Comparison of ENCODE assay signal across 2 cellular contexts in genomic region chr15:50261979-50262378, GRCh38.
TF ChIP-seq lines count a peak whose summit lies in the region.

No MANE protein-coding gene starts in this region.

TF ChIP-seq in HepG2, 621 proteins besides CTCF, POLR2A, EP300 and RAD21:
- no peak for TF ChIP-seq ZNF784 (CRISPR knock-in tag; IDR thresholded peaks at IDR 0.05; ENCODE audit: borderline replicate concordance)
- TF ChIP-seq ZBTB39 (CRISPR knock-in tag; IDR thresholded peaks at IDR 0.05): no peak
- no peak for TF ChIP-seq GPN1 (CRISPR knock-in tag; IDR thresholded peaks at IDR 0.05; ENCODE audit: borderline replicate concordance)
- TF ChIP-seq ATF7-NPFF (CRISPR knock-in tag; IDR thresholded peaks at IDR 0.05; ENCODE audit: low read depth): no peak
- no peak for TF ChIP-seq YEATS4 (CRISPR knock-in tag; IDR thresholded peaks at IDR 0.05; ENCODE audit: borderline replicate concordance)
- no peak for TF ChIP-seq TEAD2 (CRISPR knock-in tag; IDR thresholded peaks at IDR 0.05)
- TF ChIP-seq, protein P1, sequence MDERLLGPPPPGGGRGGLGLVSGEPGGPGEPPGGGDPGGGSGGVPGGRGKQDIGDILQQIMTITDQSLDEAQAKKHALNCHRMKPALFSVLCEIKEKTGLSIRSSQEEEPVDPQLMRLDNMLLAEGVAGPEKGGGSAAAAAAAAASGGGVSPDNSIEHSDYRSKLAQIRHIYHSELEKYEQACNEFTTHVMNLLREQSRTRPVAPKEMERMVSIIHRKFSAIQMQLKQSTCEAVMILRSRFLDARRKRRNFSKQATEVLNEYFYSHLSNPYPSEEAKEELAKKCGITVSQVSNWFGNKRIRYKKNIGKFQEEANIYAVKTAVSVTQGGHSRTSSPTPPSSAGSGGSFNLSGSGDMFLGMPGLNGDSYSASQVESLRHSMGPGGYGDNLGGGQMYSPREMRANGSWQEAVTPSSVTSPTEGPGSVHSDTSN (CRISPR knock-in tag; IDR thresholded peaks at IDR 0.05): no peak
- TF ChIP-seq ZNF766 (CRISPR knock-in tag; IDR thresholded peaks at IDR 0.05; ENCODE audit: borderline replicate concordance): no peak
- no peak for TF ChIP-seq NCOA1 (CRISPR knock-in tag; IDR thresholded peaks at IDR 0.05)
- no peak for TF ChIP-seq ATF3 (CRISPR knock-in tag; IDR thresholded peaks at IDR 0.05)
- TF ChIP-seq SP140L (CRISPR knock-in tag; IDR thresholded peaks at IDR 0.05; ENCODE audit: borderline replicate concordance): no peak
- no peak for TF ChIP-seq ZNF335 (CRISPR knock-in tag; IDR thresholded peaks at IDR 0.05)
- no peak for TF ChIP-seq THAP9 (CRISPR knock-in tag; IDR thresholded peaks at IDR 0.05; ENCODE audit: borderline replicate concordance)
- TF ChIP-seq, protein P2, sequence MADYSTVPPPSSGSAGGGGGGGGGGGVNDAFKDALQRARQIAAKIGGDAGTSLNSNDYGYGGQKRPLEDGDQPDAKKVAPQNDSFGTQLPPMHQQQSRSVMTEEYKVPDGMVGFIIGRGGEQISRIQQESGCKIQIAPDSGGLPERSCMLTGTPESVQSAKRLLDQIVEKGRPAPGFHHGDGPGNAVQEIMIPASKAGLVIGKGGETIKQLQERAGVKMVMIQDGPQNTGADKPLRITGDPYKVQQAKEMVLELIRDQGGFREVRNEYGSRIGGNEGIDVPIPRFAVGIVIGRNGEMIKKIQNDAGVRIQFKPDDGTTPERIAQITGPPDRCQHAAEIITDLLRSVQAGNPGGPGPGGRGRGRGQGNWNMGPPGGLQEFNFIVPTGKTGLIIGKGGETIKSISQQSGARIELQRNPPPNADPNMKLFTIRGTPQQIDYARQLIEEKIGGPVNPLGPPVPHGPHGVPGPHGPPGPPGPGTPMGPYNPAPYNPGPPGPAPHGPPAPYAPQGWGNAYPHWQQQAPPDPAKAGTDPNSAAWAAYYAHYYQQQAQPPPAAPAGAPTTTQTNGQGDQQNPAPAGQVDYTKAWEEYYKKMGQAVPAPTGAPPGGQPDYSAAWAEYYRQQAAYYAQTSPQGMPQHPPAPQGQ (CRISPR knock-in tag; IDR thresholded peaks at IDR 0.05; ENCODE audit: borderline replicate concordance): no peak
- no peak for TF ChIP-seq SALL2 (CRISPR knock-in tag; IDR thresholded peaks at IDR 0.05)

TF ChIP-seq in GM12878, 131 proteins besides CTCF, POLR2A, EP300 and RAD21:
- TF ChIP-seq E2F4 (IDR thresholded peaks at IDR 0.05; ENCODE audit: low read depth, low read length): no peak
- no peak for TF ChIP-seq ATF3 (IDR thresholded peaks at IDR 0.05; ENCODE audit: borderline replicate concordance, extremely low read depth, low read depth, low read length)
- no peak for TF ChIP-seq ATF7 (IDR thresholded peaks at IDR 0.05; ENCODE audit: low read depth)
- no peak for TF ChIP-seq FOXM1 (IDR thresholded peaks at IDR 0.05; ENCODE audit: low read depth, low read length)
- TF ChIP-seq, protein P3, sequence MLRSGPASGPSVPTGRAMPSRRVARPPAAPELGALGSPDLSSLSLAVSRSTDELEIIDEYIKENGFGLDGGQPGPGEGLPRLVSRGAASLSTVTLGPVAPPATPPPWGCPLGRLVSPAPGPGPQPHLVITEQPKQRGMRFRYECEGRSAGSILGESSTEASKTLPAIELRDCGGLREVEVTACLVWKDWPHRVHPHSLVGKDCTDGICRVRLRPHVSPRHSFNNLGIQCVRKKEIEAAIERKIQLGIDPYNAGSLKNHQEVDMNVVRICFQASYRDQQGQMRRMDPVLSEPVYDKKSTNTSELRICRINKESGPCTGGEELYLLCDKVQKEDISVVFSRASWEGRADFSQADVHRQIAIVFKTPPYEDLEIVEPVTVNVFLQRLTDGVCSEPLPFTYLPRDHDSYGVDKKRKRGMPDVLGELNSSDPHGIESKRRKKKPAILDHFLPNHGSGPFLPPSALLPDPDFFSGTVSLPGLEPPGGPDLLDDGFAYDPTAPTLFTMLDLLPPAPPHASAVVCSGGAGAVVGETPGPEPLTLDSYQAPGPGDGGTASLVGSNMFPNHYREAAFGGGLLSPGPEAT (IDR thresholded peaks at IDR 0.05; ENCODE audit: low read depth): no peak
- TF ChIP-seq BCLAF1 (IDR thresholded peaks at IDR 0.05): no peak
- TF ChIP-seq, protein P4, sequence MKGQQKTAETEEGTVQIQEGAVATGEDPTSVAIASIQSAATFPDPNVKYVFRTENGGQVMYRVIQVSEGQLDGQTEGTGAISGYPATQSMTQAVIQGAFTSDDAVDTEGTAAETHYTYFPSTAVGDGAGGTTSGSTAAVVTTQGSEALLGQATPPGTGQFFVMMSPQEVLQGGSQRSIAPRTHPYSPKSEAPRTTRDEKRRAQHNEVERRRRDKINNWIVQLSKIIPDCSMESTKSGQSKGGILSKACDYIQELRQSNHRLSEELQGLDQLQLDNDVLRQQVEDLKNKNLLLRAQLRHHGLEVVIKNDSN (IDR thresholded peaks at IDR 0.05; ENCODE audit: borderline replicate concordance, extremely low read length, insufficient read depth, low read depth, low read length): no peak
- TF ChIP-seq STAT1 (conservative IDR thresholded peaks at IDR 0.05): no peak
- no peak for TF ChIP-seq PKNOX1 (IDR thresholded peaks at IDR 0.05)
- no peak for TF ChIP-seq MEF2B (IDR thresholded peaks at IDR 0.05; ENCODE audit: partially characterized antibody, poor library complexity, severe bottlenecking)
- no peak for TF ChIP-seq HCFC1 (IDR thresholded peaks at IDR 0.05; ENCODE audit: low read length)
- TF ChIP-seq RB1 (IDR thresholded peaks at IDR 0.05; ENCODE audit: borderline replicate concordance): no peak
- TF ChIP-seq LARP7 (IDR thresholded peaks at IDR 0.05): no peak
- no peak for TF ChIP-seq ESRRA (IDR thresholded peaks at IDR 0.05; ENCODE audit: low read length)
- no peak for TF ChIP-seq EED (IDR thresholded peaks at IDR 0.05; ENCODE audit: low read depth)
- TF ChIP-seq GATAD2B (conservative IDR thresholded peaks at IDR 0.05; ENCODE audit: low read depth): no peak
- no peak for TF ChIP-seq MYC (IDR thresholded peaks at IDR 0.05; ENCODE audit: insufficient read depth, insufficient read length, insufficient replicate concordance, low read length, severe bottlenecking)
- TF ChIP-seq, protein P5, sequence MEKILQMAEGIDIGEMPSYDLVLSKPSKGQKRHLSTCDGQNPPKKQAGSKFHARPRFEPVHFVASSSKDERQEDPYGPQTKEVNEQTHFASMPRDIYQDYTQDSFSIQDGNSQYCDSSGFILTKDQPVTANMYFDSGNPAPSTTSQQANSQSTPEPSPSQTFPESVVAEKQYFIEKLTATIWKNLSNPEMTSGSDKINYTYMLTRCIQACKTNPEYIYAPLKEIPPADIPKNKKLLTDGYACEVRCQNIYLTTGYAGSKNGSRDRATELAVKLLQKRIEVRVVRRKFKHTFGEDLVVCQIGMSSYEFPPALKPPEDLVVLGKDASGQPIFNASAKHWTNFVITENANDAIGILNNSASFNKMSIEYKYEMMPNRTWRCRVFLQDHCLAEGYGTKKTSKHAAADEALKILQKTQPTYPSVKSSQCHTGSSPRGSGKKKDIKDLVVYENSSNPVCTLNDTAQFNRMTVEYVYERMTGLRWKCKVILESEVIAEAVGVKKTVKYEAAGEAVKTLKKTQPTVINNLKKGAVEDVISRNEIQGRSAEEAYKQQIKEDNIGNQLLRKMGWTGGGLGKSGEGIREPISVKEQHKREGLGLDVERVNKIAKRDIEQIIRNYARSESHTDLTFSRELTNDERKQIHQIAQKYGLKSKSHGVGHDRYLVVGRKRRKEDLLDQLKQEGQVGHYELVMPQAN (conservative IDR thresholded peaks at IDR 0.05): no peak
